ENCODE assay signal across 9 cellular contexts in the genomic region with DNA sequence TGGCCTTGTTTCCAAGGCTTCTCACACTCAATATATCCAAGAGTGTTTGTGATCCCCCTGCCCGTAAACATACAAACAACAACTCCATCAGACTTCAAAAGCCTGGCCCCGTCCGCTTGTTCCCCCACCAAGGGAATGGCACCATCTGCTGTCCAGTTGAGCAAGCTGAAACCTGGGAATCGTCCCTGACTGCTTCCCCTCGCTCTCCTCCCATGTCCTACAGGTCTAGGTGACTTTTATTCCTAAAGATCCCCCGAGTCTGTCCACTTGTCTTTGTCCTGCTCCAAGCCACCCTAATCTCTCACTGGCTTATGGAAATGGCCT. TPM values are rescaled to one million over a fixed set of nuclear protein-coding genes. Genes with fewer than 3 reads are reported as not detected.
DNase-seq lines count a peak whose midpoint lies in the region; ATAC-seq and TF ChIP-seq lines count a peak whose summit lies in the region.
"Had no signal": no experiment of that assay in that cellular context is flagged by ENCODE, and none has a peak within 500 bp of the region (broad histone marks: within the 10 kb centered on the region; RNA-seq: fewer than 3 reads in every experiment).

No MANE protein-coding gene starts in this region.

- no CpG with 5 or more reads among the region's 6 CpGs for WGBS in neuronal stem cell (ENCODE audit: extremely low coverage in 2 of 2, insufficient read length in 2 of 2, insufficient replicate concordance in 1 of 2), 2 donors

- no peaks in the 10 kb centered on the region for H3F3A ChIP-seq in Loucy (ENCODE audit: low read depth)

- no peaks in the 10 kb centered on the region for H3K36me3 Mint-ChIP-seq in CD8-positive, alpha-beta T cell

- no peaks in the 10 kb centered on the region for H3K4me1 Mint-ChIP-seq in CD8-positive, alpha-beta T cell (ENCODE audit: low read depth)

- peak; percentile 29; the same call in 1 of the 2 replicates for TF ChIP-seq CTCF in Loucy (conservative IDR thresholded peaks at IDR 0.05; ENCODE audit: low read length)
- peak in 55 of 56 donors; percentile 24 to 90 (median 67) for TF ChIP-seq CTCF in dorsolateral prefrontal cortex (IDR thresholded peaks at IDR 0.05 in 54 of 56, conservative IDR thresholded peaks at IDR 0.05 in 2 of 56; ENCODE audit: low read depth in 1 of 56, partially characterized antibody in 56 of 56)
- TF ChIP-seq CTCF in CD8-positive, alpha-beta T cell (IDR thresholded peaks at IDR 0.05), result no peak

- no peak overlapping the region for H4K91ac ChIP-seq in neuronal stem cell (ENCODE audit: low read depth, low read length, poor library complexity)

- CTCF ChIA-PET in CD8-positive, alpha-beta T cell (lab: Charles Lee), result no interaction called here

- no peak overlapping the region for H2BK15ac ChIP-seq in neuronal stem cell (ENCODE audit: low read length)

- H3K23ac ChIP-seq in neuronal stem cell (ENCODE audit: low read depth, low read length, poor library complexity), result no peak overlapping the region

- H3K18ac ChIP-seq in neuronal stem cell (ENCODE audit: low read length), result no peak overlapping the region

- no peaks in the 10 kb centered on the region for H3K79me1 ChIP-seq in neuronal stem cell (ENCODE audit: low read depth, low read length)

- H4K20me1 ChIP-seq in Loucy (ENCODE audit: insufficient read depth, low read length, poor library complexity, severe bottlenecking), result no peaks in the 10 kb centered on the region

- no peak overlapping the region for H3K27ac Mint-ChIP-seq in CD8-positive, alpha-beta T cell

- H2AK5ac ChIP-seq in neuronal stem cell (ENCODE audit: low read depth, low read length), result no peak overlapping the region

- H2BK12ac ChIP-seq in neuronal stem cell (ENCODE audit: low read length), result no peak overlapping the region

- H2BK5ac ChIP-seq in neuronal stem cell (ENCODE audit: low read length), result no peak overlapping the region

- no peak overlapping the region for H3K4me3 Mint-ChIP-seq in CD8-positive, alpha-beta T cell

- no peak for ATAC-seq in CD8-positive, alpha-beta T cell
- no peak for ATAC-seq in GM18861 (IDR thresholded peaks at IDR 0.05; ENCODE audit: unreplicated experiment)

- H3K4ac ChIP-seq in neuronal stem cell (ENCODE audit: low read length), result no peak overlapping the region

- no peaks in the 10 kb centered on the region for H3K79me2 ChIP-seq in Loucy (ENCODE audit: insufficient read depth, low read length)

- H3K27me3 ChIP-seq in Loucy (ENCODE audit: insufficient read depth, low read length, poor library complexity, severe bottlenecking), result no peaks in the 10 kb centered on the region
- H3K27me3 ChIP-seq in dorsolateral prefrontal cortex, result no peaks in the 10 kb centered on the region
- no peaks in the 10 kb centered on the region for H3K27me3 ChIP-seq in neuronal stem cell (ENCODE audit: control insufficient read depth in 3 of 3, insufficient read depth in 3 of 3, low read depth in 1 of 3, low read length in 3 of 3)
- no peaks in the 10 kb centered on the region for H3K27me3 ChIP-seq in CD8-positive, alpha-beta T cell (ENCODE audit: insufficient read depth, low read length)

- DNase-seq in DMS53 treated with DMSO at 0.1 percent for 48 hours (lab: John Stamatoyannopoulos, UW; ENCODE audit: unreplicated experiment) (peak; percentile 21), dorsolateral prefrontal cortex (peak in 7 of 10 donors; percentile 27 to 64 (median 54)), neuronal stem cell (ENCODE audit: low spot score) (peak; percentile 27), NCI-H2029 treated with DMSO at 0.1 percent for 48 hours (lab: John Stamatoyannopoulos, UW) (no peak)
- no peak for DNase-seq in CD8-positive, alpha-beta T cell
- DNase-seq in activated naive CD4-positive, alpha-beta T cell (lab: John Stamatoyannopoulos, UW), result no peak
- DNase-seq: activated naive CD4-positive, alpha-beta T cell treated with anti-CD3 and anti-CD28 coated beads, Interleukin-2, amount 50 U/mL, for 16 hours had no signal

- H3K27me3 Mint-ChIP-seq in CD8-positive, alpha-beta T cell (ENCODE audit: low read depth), result peaks cover 20% of the 10 kb centered on the region

- H3K14ac ChIP-seq in neuronal stem cell (ENCODE audit: low read length), result no peak overlapping the region

- H3K4me1 ChIP-seq in Loucy (ENCODE audit: insufficient read depth, low read length, poor library complexity, severe bottlenecking) (no peaks in the 10 kb centered on the region), neuronal stem cell (ENCODE audit: control insufficient read depth in 2 of 2, insufficient read depth in 1 of 2, low read depth in 1 of 2, low read length in 2 of 2) (no peaks in the 10 kb centered on the region)
- H3K4me1 ChIP-seq in CD8-positive, alpha-beta T cell (ENCODE audit: insufficient read depth, low read length), result no peaks in the 10 kb centered on the region

- H2BK120ac ChIP-seq in neuronal stem cell (ENCODE audit: low read depth, low read length), result no peak overlapping the region

- intact Hi-C loops in dorsolateral prefrontal cortex (cut with DNase I), result loop anchor here in 1 of 2 donors (2.0 to 5.0 kb wide), 2 partner anchors 73 to 161 kb away; no protein-coding TSS in a partner anchor
- intact Hi-C loops in CD8-positive, alpha-beta T cell (cut with DNase I, micrococcal nuclease), result no loop called here

- H3K9me3 Mint-ChIP-seq in CD8-positive, alpha-beta T cell, result peaks cover 9% of the 10 kb centered on the region

- H3K36me3 ChIP-seq in Loucy (ENCODE audit: insufficient read depth, low read length), result no peaks in the 10 kb centered on the region
- H3K36me3 ChIP-seq in neuronal stem cell (replicated peaks in 1 of 2; ENCODE audit: control insufficient read depth in 2 of 2, insufficient read depth in 2 of 2, low read length in 2 of 2), result no peaks in the 10 kb centered on the region
- no peaks in the 10 kb centered on the region for H3K36me3 ChIP-seq in CD8-positive, alpha-beta T cell (ENCODE audit: insufficient read depth, low read length)

- H4K8ac ChIP-seq in neuronal stem cell (ENCODE audit: low read depth, low read length), result no peak overlapping the region

- H3K9ac ChIP-seq in Loucy (ENCODE audit: low read depth, low read length, poor library complexity, severe bottlenecking) (no peak overlapping the region), neuronal stem cell (ENCODE audit: low read depth, low read length, poor library complexity) (no peak overlapping the region)

- H3K4me2 ChIP-seq in Loucy (ENCODE audit: low read depth, low read length, poor library complexity, severe bottlenecking) (no peak overlapping the region), neuronal stem cell (ENCODE audit: insufficient read depth, low read length, poor library complexity, severe bottlenecking) (no peak overlapping the region)

- H2AFZ ChIP-seq in Loucy (ENCODE audit: low read length), result no peak overlapping the region
- no peak overlapping the region for H2AFZ ChIP-seq in neuronal stem cell (ENCODE audit: low read length)

- POLR2A ChIA-PET in CD8-positive, alpha-beta T cell (lab: Charles Lee), result no interaction called here

- H3K27ac ChIP-seq in dorsolateral prefrontal cortex, result no peak overlapping the region
- no peak overlapping the region for H3K27ac ChIP-seq in neuronal stem cell (replicated peaks; ENCODE audit: low read length)
- no peak overlapping the region for H3K27ac ChIP-seq in CD8-positive, alpha-beta T cell (ENCODE audit: low read depth, low read length)

- no peaks in the 10 kb centered on the region for H3K9me3 ChIP-seq in Loucy (ENCODE audit: insufficient read depth, low read depth, low read length)
- peaks cover 0 to 2% of the 10 kb centered on the region in 2 donors for H3K9me3 ChIP-seq in neuronal stem cell (replicated peaks in 1 of 2; ENCODE audit: control insufficient read depth in 2 of 2, insufficient read depth in 1 of 2, low read depth in 1 of 2, low read length in 2 of 2)
- H3K9me3 ChIP-seq in CD8-positive, alpha-beta T cell (ENCODE audit: low read length), result no peaks in the 10 kb centered on the region

- H3K4me3 ChIP-seq in Loucy (ENCODE audit: low read length, poor library complexity, severe bottlenecking), result no peak overlapping the region
- no peak overlapping the region for H3K4me3 ChIP-seq in dorsolateral prefrontal cortex
- H3K4me3 ChIP-seq in neuronal stem cell (ENCODE audit: low read length in 2 of 2), result no peak overlapping the region
- H3K4me3 ChIP-seq in CD8-positive, alpha-beta T cell (ENCODE audit: low read depth, low read length), result no peak overlapping the region

- no peaks in the 10 kb centered on the region for H3K9me2 ChIP-seq in Loucy (replicated peaks; ENCODE audit: low read depth, low read length)

RNA-seq across cellular contexts. Expression of gene FAM174B, which starts 27.9 kb away (rescaled TPM):
- total RNA-seq in dorsolateral prefrontal cortex, result 10 to 100 TPM; 17.4 to 51.5 (median 33.1) TPM
- 5.8 TPM for polyA plus RNA-seq in neuronal stem cell (2013, experiment 1 of 2)
- 5.7 TPM for polyA plus RNA-seq in neuronal stem cell (2013, experiment 2 of 2)
- 1 to 10 TPM; 1.4 to 1.8 TPM for total RNA-seq in CD8-positive, alpha-beta T cell

Comparison
In these comparisons a context has a peak if more than half of its experiments do, and no peak if none do; other contexts are left out.
1. DNase-seq: peak in DMS53 treated with DMSO at 0.1 percent for 48 hours (single experiment), dorsolateral prefrontal cortex (7 of 10) and neuronal stem cell (single experiment); none in NCI-H2029 treated with DMSO at 0.1 percent for 48 hours (single experiment), CD8-positive, alpha-beta T cell (0 of 7) and activated naive CD4-positive, alpha-beta T cell (0 of 4).
2. RNA of gene FAM174B, which starts 27.9 kb away (total RNA-seq): 17.4 to 51.5 TPM in dorsolateral prefrontal cortex; 1.4 to 1.8 TPM in CD8-positive, alpha-beta T cell; every median in the first group is over 4 times any median in the second.